Comparison of ENCODE assay signal across 24 cellular contexts in the genomic region with DNA sequence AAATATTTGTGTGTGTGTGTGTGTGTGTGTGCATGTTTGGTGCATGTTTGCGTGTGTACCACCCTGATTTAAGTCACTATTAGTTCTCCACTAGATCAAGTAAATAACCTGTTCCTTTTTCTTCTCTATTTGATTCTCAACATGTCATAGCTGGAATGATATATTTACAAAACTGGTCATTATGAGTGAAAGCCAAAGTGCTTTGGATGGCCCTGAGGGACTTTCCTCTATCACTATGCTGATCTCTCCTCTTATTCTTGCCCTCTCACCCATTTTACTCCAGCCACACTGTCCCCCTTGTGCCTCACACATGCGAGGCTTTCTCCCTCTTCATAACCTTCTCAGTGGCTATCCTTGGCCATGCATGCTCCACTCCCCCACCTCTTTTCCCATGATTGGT.
DNase-seq lines count a peak whose midpoint lies in the region; ATAC-seq lines count a peak whose summit lies in the region.
"Had no signal": no experiment of that assay in that cellular context is flagged by ENCODE, and none has a peak within 500 bp of the region (broad histone marks: within the 10 kb centered on the region; RNA-seq: fewer than 3 reads in every experiment).

No MANE protein-coding gene starts in this region.

- ATAC-seq in GM18858 (IDR thresholded peaks at IDR 0.05; ENCODE audit: unreplicated experiment) = peak; percentile 44
- peak; percentile 75 for ATAC-seq in HG02610 (IDR thresholded peaks at IDR 0.05; ENCODE audit: unreplicated experiment)
- ATAC-seq in HG02981 (IDR thresholded peaks at IDR 0.05; ENCODE audit: unreplicated experiment) = peak; percentile 46

- DNase-seq in NCI-H2081 (lab: John Stamatoyannopoulos, UW) (no peak), pons (ENCODE audit: low spot score) (no peak), AML-193 (lab: John Stamatoyannopoulos, UW) (no peak)
- DNase-seq in activated CD8-positive, alpha-beta memory T cell treated with anti-CD3 and anti-CD28 coated beads for 24 hours = no peak
- DNase-seq: CD4-positive, CD25-positive, alpha-beta regulatory T cell; EL; GF-D8; GM23248; H9; HFFc6; MG63; NCI-H1048; NCI-H1417 treated with DMSO at 0.1 percent for 48 hours; NCI-H187; NCI-H2107; NCI-H510A treated with DMSO at 0.1 percent for 48 hours; NCI-H748 treated with DMSO at 0.1 percent for 48 hours; PC-9; RPMI8226; SHP77 treated with DMSO at 0.1 percent for 48 hours; SK-N-SH had no signal
